Comparison of ENCODE assay signal across 8 cellular contexts in the genomic region with DNA sequence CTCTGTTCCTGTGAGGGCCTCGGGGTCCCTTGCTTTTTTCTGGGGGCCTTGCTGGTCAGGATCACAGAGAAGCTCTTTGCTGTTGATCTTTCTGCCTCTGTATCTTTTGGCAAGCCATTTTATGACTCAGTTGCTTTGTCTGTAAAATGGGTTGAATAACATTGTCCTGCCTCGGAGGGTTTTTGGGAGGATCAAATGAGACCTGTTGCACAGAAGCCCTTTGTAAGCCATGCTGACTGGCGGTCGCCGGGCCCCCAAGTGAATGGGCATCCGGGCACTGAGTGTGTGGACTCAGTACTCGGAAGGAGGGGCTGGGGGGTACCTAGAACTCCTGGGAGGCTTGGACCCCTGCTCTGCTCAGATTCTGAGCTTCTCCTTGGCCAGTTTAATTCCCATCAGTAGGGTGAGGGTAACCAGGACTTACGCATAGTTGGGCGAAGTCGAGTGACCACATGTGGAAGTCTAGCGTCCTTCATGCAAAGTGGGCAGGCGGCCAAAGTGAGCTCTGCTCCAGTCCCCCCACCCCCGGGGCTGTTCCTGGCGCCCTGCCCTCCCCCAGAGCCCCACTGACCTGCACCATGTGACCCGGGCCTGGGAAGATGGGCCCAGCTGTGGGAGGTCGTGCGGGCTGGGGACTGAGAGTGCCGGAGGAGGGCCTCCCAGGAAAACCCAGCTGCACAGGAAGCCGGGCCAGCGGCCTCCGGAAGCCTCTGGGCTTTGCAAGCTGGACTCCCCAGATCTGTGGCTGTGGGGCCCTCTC.
DNase-seq lines count a peak whose midpoint lies in the region; ATAC-seq and TF ChIP-seq lines count a peak whose summit lies in the region.

No MANE protein-coding gene starts in this region.

- no peak overlapping the region for H3K4me3 ChIP-seq in AG10803 (ENCODE audit: low read length)
- H3K4me3 ChIP-seq in fibroblast of the aortic adventitia (ENCODE audit: low read depth, low read length), result no peak overlapping the region
- peak overlapping the region; percentile 9 to 33 for H3K4me3 ChIP-seq in neutrophil (ENCODE audit: low read depth in 1 of 2, low read length in 1 of 2)

- H3K9me3 ChIP-seq in neutrophil, result no peaks in the 10 kb centered on the region

- peak overlapping the region in 1 of 2 donors; percentile 38 for H3K27ac Mint-ChIP-seq in effector memory CD8-positive, alpha-beta T cell

- no peaks in the 10 kb centered on the region for H3K9me3 Mint-ChIP-seq in effector memory CD8-positive, alpha-beta T cell

- H3K36me3 ChIP-seq in neutrophil, result peaks cover 6% of the 10 kb centered on the region

- TF ChIP-seq CTCF in AG10803 (conservative IDR thresholded peaks at IDR 0.05; ENCODE audit: low read length), result no peak
- no peak for TF ChIP-seq CTCF in fibroblast of the aortic adventitia (IDR thresholded peaks at IDR 0.05; ENCODE audit: insufficient read depth, low read length)
- no peak for TF ChIP-seq CTCF in neutrophil (IDR thresholded peaks at IDR 0.05)

- DNase-seq in AG10803 (ENCODE audit: low read depth), result peak; percentile 87
- peak; percentile 30 for DNase-seq in RPMI8226
- DNase-seq in fibroblast of the aortic adventitia (ENCODE audit: low read depth), result peak; percentile 86
- DNase-seq in cortex of kidney (lab: John Stamatoyannopoulos, UW), result no peak
- DNase-seq in LoVo (ENCODE audit: low spot score), result no peak
- DNase-seq in effector memory CD8-positive, alpha-beta T cell, result no peak

- no peaks in the 10 kb centered on the region for H3K27me3 ChIP-seq in neutrophil

- peaks cover 73 to 78% of the 10 kb centered on the region in 2 experiments for H3K4me1 ChIP-seq in neutrophil (ENCODE audit: control insufficient read depth in 1 of 2, insufficient read depth in 1 of 2, low read depth in 1 of 2, low read length in 1 of 2)

- peaks cover 50 to 63% of the 10 kb centered on the region in 2 donors for H3K4me1 Mint-ChIP-seq in effector memory CD8-positive, alpha-beta T cell (ENCODE audit: low read depth in 2 of 2)

- H3K4me3 Mint-ChIP-seq in effector memory CD8-positive, alpha-beta T cell, result no peak overlapping the region

- H3K36me3 Mint-ChIP-seq in effector memory CD8-positive, alpha-beta T cell (ENCODE audit: insufficient read depth), result peaks cover 14% of the 10 kb centered on the region

- peak overlapping the region; percentile 86 for H3K27ac ChIP-seq in neutrophil

- H3K27me3 Mint-ChIP-seq in effector memory CD8-positive, alpha-beta T cell, result no peaks in the 10 kb centered on the region

- no peak for ATAC-seq in effector memory CD8-positive, alpha-beta T cell (replicated peaks)
- ATAC-seq in GM21576 (IDR thresholded peaks at IDR 0.05; ENCODE audit: unreplicated experiment), result no peak

Comparison
In these comparisons a context has a peak if more than half of its experiments do, and no peak if none do; other contexts are left out.
1. DNase-seq: peak in AG10803 (single experiment), RPMI8226 (single experiment) and fibroblast of the aortic adventitia (single experiment); none in cortex of kidney (single experiment), LoVo (single experiment) and effector memory CD8-positive, alpha-beta T cell (0 of 3).
2. H3K4me3 ChIP-seq: peak in neutrophil (2 of 2); none in AG10803 (single experiment) and fibroblast of the aortic adventitia (single experiment).